Comparison of ENCODE assay signal across 25 cellular contexts in genomic region chr7:119105381-119105780, GRCh38.
"Had no signal": no experiment of that assay in that cellular context is flagged by ENCODE, and none has a peak within 500 bp of the region (broad histone marks: within the 10 kb centered on the region; RNA-seq: fewer than 3 reads in every experiment).

No MANE protein-coding gene starts in this region.

- H3K4me3 ChIP-seq: breast epithelium, SK-N-MC had no signal

- ATAC-seq: activated CD4-positive, CD25-positive, alpha-beta regulatory T cell treated with anti-CD3 and anti-CD28 coated beads, Interleukin-2, amount 50 U/mL, for 24 hours; activated CD8-positive, alpha-beta T cell treated with anti-CD3 and anti-CD28 coated beads for 36 hours; activated T-cell treated with anti-CD3 and anti-CD28 coated beads, Interleukin-2, amount 50 U/mL, for 72 hours; PC-3; Right ventricle myocardium inferior; T-cell had no signal

- H3K36me3 Mint-ChIP-seq: activated naive CD4-positive, alpha-beta T cell treated with anti-CD3 and anti-CD28 coated beads, Interleukin-2, amount 10 ng/mL, durations not matched to agents 7 days and 5 days; activated naive CD8-positive, alpha-beta T cell treated with anti-CD3 and anti-CD28 coated beads, Interleukin-2, amount 10 ng/mL, durations not matched to agents 7 days and 5 days; T-cell had no signal

- H3K27ac Mint-ChIP-seq: activated CD8-positive, alpha-beta T cell treated with anti-CD3 and anti-CD28 coated beads for 36 hours; activated naive CD4-positive, alpha-beta T cell treated with anti-CD3 and anti-CD28 coated beads, Interleukin-2, amount 10 ng/mL, durations not matched to agents 7 days and 5 days; activated naive CD8-positive, alpha-beta T cell treated with anti-CD3 and anti-CD28 coated beads, Interleukin-2, amount 10 ng/mL, durations not matched to agents 7 days and 5 days; activated T-cell treated with anti-CD3 and anti-CD28 coated beads, Interleukin-2, amount 50 U/mL, for 72 hours; activated T-helper 2 cell treated with anti-CD3 and anti-CD28 coated beads, Interferon-gamma antibody, Interleukin-2, Interleukin-4, amounts not matched to agents 10 μg/mL and 5 μg/mL and 100 μg/mL, durations not matched to agents 14 hours and 24 hours and 36 hours; T-cell had no signal

- H3K27me3 Mint-ChIP-seq: activated CD8-positive, alpha-beta T cell treated with anti-CD3 and anti-CD28 coated beads for 36 hours; activated naive CD4-positive, alpha-beta T cell treated with anti-CD3 and anti-CD28 coated beads, Interleukin-2, amount 10 ng/mL, durations not matched to agents 7 days and 5 days; activated naive CD8-positive, alpha-beta T cell treated with anti-CD3 and anti-CD28 coated beads, Interleukin-2, amount 10 ng/mL, durations not matched to agents 7 days and 5 days; T-cell had no signal

- H3K27ac ChIP-seq: breast epithelium, SK-N-MC, WERI-Rb-1 had no signal

- H3K27me3 ChIP-seq: breast epithelium had no signal

- H3K4me1 Mint-ChIP-seq: activated naive CD4-positive, alpha-beta T cell treated with anti-CD3 and anti-CD28 coated beads, Interleukin-2, amount 10 ng/mL, durations not matched to agents 7 days and 5 days; activated naive CD8-positive, alpha-beta T cell treated with anti-CD3 and anti-CD28 coated beads, Interleukin-2, amount 10 ng/mL, durations not matched to agents 7 days and 5 days; T-cell had no signal

- H3K4me1 ChIP-seq: breast epithelium had no signal

- H3K4me3 Mint-ChIP-seq: activated CD8-positive, alpha-beta T cell treated with anti-CD3 and anti-CD28 coated beads for 36 hours; activated naive CD4-positive, alpha-beta T cell treated with anti-CD3 and anti-CD28 coated beads, Interleukin-2, amount 10 ng/mL, durations not matched to agents 7 days and 5 days; activated naive CD8-positive, alpha-beta T cell treated with anti-CD3 and anti-CD28 coated beads, Interleukin-2, amount 10 ng/mL, durations not matched to agents 7 days and 5 days; activated T-cell treated with anti-CD3 and anti-CD28 coated beads, Interleukin-2, amount 50 U/mL, for 72 hours; T-cell had no signal

- H3K36me3 ChIP-seq: breast epithelium, WERI-Rb-1 had no signal

- DNase-seq: activated CD4-positive, alpha-beta T cell treated with anti-CD3 and anti-CD28 coated beads for 4 hours; activated CD8-positive, alpha-beta memory T cell treated with anti-CD3 and anti-CD28 coated beads, Interleukin-2, amount 50 U/mL, for 4 hours; activated CD8-positive, alpha-beta T cell treated with anti-CD3 and anti-CD28 coated beads for 36 hours; activated gamma-delta T cell treated with Interleukin-2 at 50 U/mL for 16 hours; activated naive CD4-positive, alpha-beta T cell treated with anti-CD3 and anti-CD28 coated beads, Interleukin-2, amount 10 ng/mL, durations not matched to agents 7 days and 5 days; activated naive CD8-positive, alpha-beta T cell treated with anti-CD3 and anti-CD28 coated beads, Interleukin-2, amount 10 ng/mL, durations not matched to agents 7 days and 5 days; activated T-cell treated with anti-CD3 and anti-CD28 coated beads, Interleukin-2, amount 50 U/mL, for 72 hours; aorta; caudate nucleus; KG1; NCI-H1092; NCI-H1417; NCI-H1930; NCI-H2171; NCI-H2227 treated with DMSO at 0.1 percent for 48 hours; NCI-H446 treated with DMSO at 0.1 percent for 48 hours; NCI-H524 treated with DMSO at 0.1 percent for 48 hours; PC-3; T-cell; WERI-Rb-1 had no signal
